ENCODE assay signal across 21 cellular contexts in genomic region chrX:137198040-137198439, GRCh38.
"Had no signal": no experiment of that assay in that cellular context is flagged by ENCODE, and none has a peak within 500 bp of the region (broad histone marks: within the 10 kb centered on the region; RNA-seq: fewer than 3 reads in every experiment).

No MANE protein-coding gene starts in this region.

- DNase-seq: IMR-90, Karpas-422, KG1, MM.1S, NCI-H1092 treated with DMSO at 0.1 percent for 48 hours, NCI-H1436, NCI-H187, NCI-H2029, NCI-H2081 treated with DMSO at 0.1 percent for 48 hours, NCI-H2171, NCI-H226, NCI-H446, NCI-H510A, NCI-H524 treated with DMSO at 0.1 percent for 48 hours, NCI-H69, NCI-H774, SHP77 had no signal

- ATAC-seq: HepG2, Panc1, SK-N-SH treated with all-trans-retinoic acid at 6 μM for 48 hours had no signal

- H3K27ac ChIP-seq: RWPE1 had no signal

- FAIRE-seq: HepG2 had no signal
